ENCODE assay signal across 1 cellular context in genomic region chr4:48285640-48286039, GRCh38. TPM values are rescaled to one million over a fixed set of nuclear protein-coding genes. Genes with fewer than 3 reads are reported as not detected.
"Had no signal": no experiment of that assay in that cellular context is flagged by ENCODE, and none has a peak within 500 bp of the region (broad histone marks: within the 10 kb centered on the region; RNA-seq: fewer than 3 reads in every experiment).

No MANE protein-coding gene starts in this region.

RNA-seq across cellular contexts. Expression of gene TEC, which starts 16.0 kb away (rescaled TPM):
- total RNA-seq: GM23248 had no signal
- polyA plus RNA-seq: GM23248 had no signal
